13 cellular contexts compared by ENCODE assay signal in genomic region chr3:185646382-185647133, GRCh38.
A peak's percentile ranks its signal among the peaks of the same experiment; 100 is the strongest.
DNase-seq lines count a peak whose midpoint lies in the region; ATAC-seq lines count a peak whose summit lies in the region.
"Had no signal": no experiment of that assay in that cellular context is flagged by ENCODE, and none has a peak within 500 bp of the region (broad histone marks: within the 10 kb centered on the region; RNA-seq: fewer than 3 reads in every experiment).

No MANE protein-coding gene starts in this region.

- H3K36me3 ChIP-seq in mesendoderm (ENCODE audit: control insufficient read depth, insufficient read depth, low read length): peaks cover 15% of the 10 kb centered on the region
- H3K36me3 ChIP-seq: breast epithelium had no signal

- H3K4ac ChIP-seq in mesendoderm (ENCODE audit: low read depth, low read length): no peak overlapping the region

- CTCF ChIA-PET in T-cell (lab: Charles Lee): interaction anchor here in 1 of 2 donors (0.7 to 2.1 kb wide), 2 partner anchors 13 to 25 kb away, joined by 3 to 6 read pairs; no protein-coding TSS in a partner anchor

- H3K4me3 ChIP-seq in mesendoderm (ENCODE audit: low read length): no peak overlapping the region
- H3K4me3 ChIP-seq: testis had no signal

- H2BK15ac ChIP-seq in mesendoderm (replicated peaks; ENCODE audit: low read depth): no peak overlapping the region

- POLR2A ChIA-PET in T-cell (lab: Charles Lee): no interaction called here

- no peak overlapping the region for H3K4me2 ChIP-seq in mesendoderm (ENCODE audit: low read length)

- H3K9ac ChIP-seq in mesendoderm (ENCODE audit: low read length): no peak overlapping the region

- no peaks in the 10 kb centered on the region for H3K4me1 Mint-ChIP-seq in T-cell
- H3K4me1 Mint-ChIP-seq: activated CD4-positive, alpha-beta T cell treated with anti-CD3 and anti-CD28 coated beads, Interleukin-2, amount 10 ng/mL, durations not matched to agents 24 days and 14 days; CD4-positive, CD25-positive, alpha-beta regulatory T cell had no signal

- no peaks in the 10 kb centered on the region for H3K27me3 ChIP-seq in mesendoderm (ENCODE audit: insufficient read depth, low read length, poor library complexity)
- H3K27me3 ChIP-seq: breast epithelium, testis had no signal

- H2BK120ac ChIP-seq in mesendoderm (ENCODE audit: low read depth, low read length): no peak overlapping the region

- H3K27ac Mint-ChIP-seq in T-cell: no peak overlapping the region
- H3K27ac Mint-ChIP-seq: activated CD4-positive, alpha-beta T cell treated with anti-CD3 and anti-CD28 coated beads, Interleukin-2, amount 10 ng/mL, durations not matched to agents 24 days and 14 days had no signal

- no peaks in the 10 kb centered on the region for H3K79me1 ChIP-seq in mesendoderm (ENCODE audit: low read length)

- peak overlapping the region; percentile 41 for H3K27ac ChIP-seq in mesendoderm (ENCODE audit: low read depth, low read length)
- H3K27ac ChIP-seq: breast epithelium, testis had no signal

- no peak overlapping the region for H3K18ac ChIP-seq in mesendoderm (ENCODE audit: low read length)

- no peaks in the 10 kb centered on the region for H3K36me3 Mint-ChIP-seq in T-cell
- H3K36me3 Mint-ChIP-seq: CD4-positive, CD25-positive, alpha-beta regulatory T cell had no signal

- no peak overlapping the region for H2AK5ac ChIP-seq in mesendoderm (ENCODE audit: low read length)

- no peak overlapping the region for H4K8ac ChIP-seq in mesendoderm (ENCODE audit: low read depth, low read length)

- no peak overlapping the region for H3K23ac ChIP-seq in mesendoderm (ENCODE audit: low read length)

- no peak overlapping the region for H3K4me3 Mint-ChIP-seq in T-cell
- H3K4me3 Mint-ChIP-seq: activated CD4-positive, alpha-beta T cell treated with anti-CD3 and anti-CD28 coated beads, Interleukin-2, amount 10 ng/mL, durations not matched to agents 24 days and 14 days; CD4-positive, CD25-positive, alpha-beta regulatory T cell had no signal

- no CpG with 5 or more reads among the region's 14 CpGs for WGBS in mesendoderm (ENCODE audit: extremely low coverage, insufficient coverage, low lambda C conversion rate)

- no peaks in the 10 kb centered on the region for H3K9me3 Mint-ChIP-seq in T-cell
- H3K9me3 Mint-ChIP-seq: activated CD4-positive, alpha-beta T cell treated with anti-CD3 and anti-CD28 coated beads, Interleukin-2, amount 10 ng/mL, durations not matched to agents 24 days and 14 days had no signal

- DNase-seq in SK-N-DZ (ENCODE audit: low spot score): peak; percentile 24
- DNase-seq in mesendoderm: peak; percentile 75
- DNase-seq in NCI-H2081 treated with DMSO at 0.1 percent for 48 hours (lab: John Stamatoyannopoulos, UW): no peak
- DNase-seq in T-cell: no peak
- no peak for DNase-seq in pons (ENCODE audit: low spot score)
- DNase-seq: activated CD4-positive, alpha-beta T cell treated with anti-CD3 and anti-CD28 coated beads, Interleukin-2, amount 10 ng/mL, durations not matched to agents 24 days and 14 days; CD4-positive, CD25-positive, alpha-beta regulatory T cell; MM.1S had no signal

- H3K56ac ChIP-seq in mesendoderm (ENCODE audit: low read length): peak overlapping the region; percentile 34

- peak; percentile 54 for ATAC-seq in GM18502 (IDR thresholded peaks at IDR 0.05; ENCODE audit: poor library complexity, unreplicated experiment)
- peak; percentile 66 for ATAC-seq in GM21619 (IDR thresholded peaks at IDR 0.05; ENCODE audit: unreplicated experiment)
- ATAC-seq in T-cell (replicated peaks in 1 of 4): no peak
- no peak for ATAC-seq in GM21528 (IDR thresholded peaks at IDR 0.05; ENCODE audit: low FRiP score, unreplicated experiment)

- H3K79me2 ChIP-seq in mesendoderm (ENCODE audit: control insufficient read depth, insufficient read depth, low read length): no peaks in the 10 kb centered on the region

- H3K4me1 ChIP-seq in mesendoderm (ENCODE audit: control insufficient read depth, low read depth, low read length): no peaks in the 10 kb centered on the region
- H3K4me1 ChIP-seq: breast epithelium, testis had no signal

- no peak overlapping the region for H2BK5ac ChIP-seq in mesendoderm (ENCODE audit: low read length)

- no peak overlapping the region for H4K5ac ChIP-seq in mesendoderm (ENCODE audit: low read length)

- peaks cover 19 to 22% of the 10 kb centered on the region in 2 donors for H3K27me3 Mint-ChIP-seq in T-cell

Comparison
In these comparisons a context has a peak if more than half of its experiments do, and no peak if none do; other contexts are left out.
1. ATAC-seq: peak in GM18502 (single experiment) and GM21619 (single experiment); none in T-cell (0 of 4) and GM21528 (single experiment).
2. DNase-seq: peak in SK-N-DZ (single experiment) and mesendoderm (single experiment); none in NCI-H2081 treated with DMSO at 0.1 percent for 48 hours (single experiment), T-cell (0 of 34) and pons (single experiment).